In genomic region chr16:50644730-50645129, GRCh38 we compare ENCODE assay signal across 9 cellular contexts. TPM values are rescaled to one million over a fixed set of nuclear protein-coding genes. Genes with fewer than 3 reads are reported as not detected.
DNase-seq lines count a peak whose midpoint lies in the region; ATAC-seq and TF ChIP-seq lines count a peak whose summit lies in the region.
"Had no signal": no experiment of that assay in that cellular context is flagged by ENCODE, and none has a peak within 500 bp of the region (broad histone marks: within the 10 kb centered on the region; RNA-seq: fewer than 3 reads in every experiment).

No MANE protein-coding gene starts in this region.

- no peaks in the 10 kb centered on the region for H3K9me3 Mint-ChIP-seq in activated naive CD8-positive, alpha-beta T cell treated with anti-CD3 and anti-CD28 coated beads, Interleukin-2, amount 50 U/mL, for 24 hours

- no peak overlapping the region for H3K27ac Mint-ChIP-seq in activated naive CD8-positive, alpha-beta T cell treated with anti-CD3 and anti-CD28 coated beads, Interleukin-2, amount 50 U/mL, for 24 hours
- H3K27ac Mint-ChIP-seq: IgD-negative memory B cell had no signal

- intact Hi-C loops in tibial artery (cut with DNase I; ENCODE audit: low total_unique reads) = loop anchor here (5.0 kb wide), 1 partner anchor 272 kb away; no protein-coding TSS in a partner anchor
- intact Hi-C loops in prostate gland (cut with DNase I) = loop anchor here (5.0 kb wide), 1 partner anchor 272 kb away; no protein-coding TSS in a partner anchor

- peaks cover 4% of the 10 kb centered on the region for H3K4me1 Mint-ChIP-seq in activated naive CD8-positive, alpha-beta T cell treated with anti-CD3 and anti-CD28 coated beads, Interleukin-2, amount 50 U/mL, for 24 hours

- no peak overlapping the region for H3K27ac ChIP-seq in DND-41 (ENCODE audit: low read length)
- peak overlapping the region in 1 of 2 donors; percentile 17 for H3K27ac ChIP-seq in tibial artery
- no peak overlapping the region for H3K27ac ChIP-seq in prostate gland

- no peak for ATAC-seq in DND-41 (ENCODE audit: insufficient read depth, low read depth)
- ATAC-seq in activated naive CD8-positive, alpha-beta T cell treated with anti-CD3 and anti-CD28 coated beads, Interleukin-2, amount 50 U/mL, for 24 hours = peak; percentile 68
- ATAC-seq in HG02938 (IDR thresholded peaks at IDR 0.05; ENCODE audit: unreplicated experiment) = no peak
- ATAC-seq in HG03039 (IDR thresholded peaks at IDR 0.05; ENCODE audit: unreplicated experiment) = no peak

- H2AFZ ChIP-seq in DND-41 (ENCODE audit: low read depth, low read length) (no peak overlapping the region), Loucy (ENCODE audit: low read length) (no peak overlapping the region)

- H3K9ac ChIP-seq in DND-41 (ENCODE audit: low read depth, low read length) (no peak overlapping the region), Loucy (ENCODE audit: low read depth, low read length, poor library complexity, severe bottlenecking) (no peak overlapping the region)

- H3K36me3 ChIP-seq in DND-41 (ENCODE audit: insufficient read depth, low read length) (no peaks in the 10 kb centered on the region), Loucy (ENCODE audit: insufficient read depth, low read length) (no peaks in the 10 kb centered on the region), tibial artery (peaks cover 17 to 28% (median 21%) of the 10 kb centered on the region in 3 donors), prostate gland (no peaks in the 10 kb centered on the region)

- DNase-seq in DND-41 (no peak), iPS-NIHi7 (ENCODE audit: extremely low spot score) (peak; percentile 65), tibial artery (peak in 1 of 2 donors; percentile 76), prostate gland (ENCODE audit: low spot score) (no peak)
- DNase-seq in activated naive CD8-positive, alpha-beta T cell treated with anti-CD3 and anti-CD28 coated beads, Interleukin-2, amount 50 U/mL, for 24 hours = peak; percentile 33

- no peaks in the 10 kb centered on the region for H3K9me2 ChIP-seq in Loucy (replicated peaks; ENCODE audit: low read depth, low read length)

- no peaks in the 10 kb centered on the region for H3K9me3 ChIP-seq in DND-41 (ENCODE audit: insufficient read depth, low read length, severe bottlenecking)
- no peaks in the 10 kb centered on the region for H3K9me3 ChIP-seq in Loucy (ENCODE audit: insufficient read depth, low read depth, low read length)
- H3K9me3 ChIP-seq in tibial artery = no peaks in the 10 kb centered on the region
- H3K9me3 ChIP-seq in prostate gland = no peaks in the 10 kb centered on the region

- peaks cover 4% of the 10 kb centered on the region; the same call in 1 of the 2 replicates for H4K20me1 ChIP-seq in DND-41 (ENCODE audit: insufficient read depth, low read length)
- H4K20me1 ChIP-seq in Loucy (ENCODE audit: insufficient read depth, low read length, poor library complexity, severe bottlenecking) = no peaks in the 10 kb centered on the region

- no peaks in the 10 kb centered on the region for H3F3A ChIP-seq in Loucy (ENCODE audit: low read depth)

- H3K4me1 ChIP-seq in DND-41 (ENCODE audit: insufficient read depth, low read length) (no peaks in the 10 kb centered on the region), Loucy (ENCODE audit: insufficient read depth, low read length, poor library complexity, severe bottlenecking) (peaks cover 4% of the 10 kb centered on the region), tibial artery (peaks cover 0 to 25% (median 7%) of the 10 kb centered on the region in 4 donors), prostate gland (replicated peaks) (no peaks in the 10 kb centered on the region)

- H3K27me3 Mint-ChIP-seq in activated naive CD8-positive, alpha-beta T cell treated with anti-CD3 and anti-CD28 coated beads, Interleukin-2, amount 50 U/mL, for 24 hours = peaks cover 7% of the 10 kb centered on the region

- H3K79me2 ChIP-seq in DND-41 (ENCODE audit: insufficient read depth, low read length) (no peaks in the 10 kb centered on the region), Loucy (ENCODE audit: insufficient read depth, low read length) (no peaks in the 10 kb centered on the region)

- TF ChIP-seq POLR2A in prostate gland (IDR thresholded peaks at IDR 0.05) = no peak

- TF ChIP-seq CTCF in DND-41 (IDR thresholded peaks at IDR 0.05; ENCODE audit: borderline replicate concordance, extremely low read depth, low read length, poor library complexity, severe bottlenecking) (peak; percentile 39), Loucy (conservative IDR thresholded peaks at IDR 0.05; ENCODE audit: low read length) (peak; percentile 67), tibial artery (IDR thresholded peaks at IDR 0.05) (peak; percentile 44 to 54), prostate gland (IDR thresholded peaks at IDR 0.05) (peak in 2 of 4 experiments; percentile 30 to 51)

- H3K27me3 ChIP-seq in DND-41 (ENCODE audit: insufficient read depth, low read length, poor library complexity) (peaks cover 33% of the 10 kb centered on the region), Loucy (ENCODE audit: insufficient read depth, low read length, poor library complexity, severe bottlenecking) (no peaks in the 10 kb centered on the region), tibial artery (no peaks in the 10 kb centered on the region), prostate gland (replicated peaks; ENCODE audit: insufficient read depth) (no peaks in the 10 kb centered on the region)

- 48% methylated on average over 6 of the region's 6 CpGs for WGBS in prostate gland

- no peaks in the 10 kb centered on the region for H3K36me3 Mint-ChIP-seq in activated naive CD8-positive, alpha-beta T cell treated with anti-CD3 and anti-CD28 coated beads, Interleukin-2, amount 50 U/mL, for 24 hours (ENCODE audit: low read depth)
- H3K36me3 Mint-ChIP-seq: IgD-negative memory B cell had no signal

- no peak overlapping the region for H3K4me3 ChIP-seq in DND-41 (ENCODE audit: low read depth in 1 of 2, low read length in 2 of 2)
- no peak overlapping the region for H3K4me3 ChIP-seq in Loucy (ENCODE audit: low read length, poor library complexity, severe bottlenecking)
- no peak overlapping the region for H3K4me3 ChIP-seq in tibial artery
- no peak overlapping the region for H3K4me3 ChIP-seq in prostate gland

- no peak overlapping the region for H3K4me3 Mint-ChIP-seq in activated naive CD8-positive, alpha-beta T cell treated with anti-CD3 and anti-CD28 coated beads, Interleukin-2, amount 50 U/mL, for 24 hours
- H3K4me3 Mint-ChIP-seq: IgD-negative memory B cell had no signal

- H3K4me2 ChIP-seq in DND-41 (ENCODE audit: insufficient read depth, low read length) = no peak overlapping the region
- no peak overlapping the region for H3K4me2 ChIP-seq in Loucy (ENCODE audit: low read depth, low read length, poor library complexity, severe bottlenecking)

RNA-seq across cellular contexts. Expression of gene SNX20, which starts 36.4 kb away (rescaled TPM):
- total RNA-seq in prostate gland = 1 to 10 TPM in 1 of 2 donors, under 1 TPM in 1; 0.82 to 2.5 TPM

RNA-seq across cellular contexts. Expression of gene NOD2, which starts 48.7 kb away (rescaled TPM):
- total RNA-seq in prostate gland = 1 to 10 TPM; 2.8 to 5.6 TPM

Comparison
In these comparisons a context has a peak if more than half of its experiments do, and no peak if none do; other contexts are left out.
1. DNase-seq: peak in activated naive CD8-positive, alpha-beta T cell treated with anti-CD3 and anti-CD28 coated beads, Interleukin-2, amount 50 U/mL, for 24 hours (single experiment) and iPS-NIHi7 (single experiment); none in DND-41 (single experiment) and prostate gland (single experiment).